ENCODE assay signal across 3 cellular contexts in genomic region chr7:81410471-81411117, GRCh38.
TF ChIP-seq lines count a peak whose summit lies in the region.

No MANE protein-coding gene starts in this region.

TF ChIP-seq in SK-N-SH, 30 proteins besides CTCF, POLR2A, EP300 and RAD21 (continued from another document):
- TF ChIP-seq PBX3 (IDR thresholded peaks at IDR 0.05) (no peak), MEF2A (IDR thresholded peaks at IDR 0.05; ENCODE audit: borderline replicate concordance, low read depth) (no peak), CHD2 (IDR thresholded peaks at IDR 0.05; ENCODE audit: low read length, partially characterized antibody) (no peak), NRF1 (IDR thresholded peaks at IDR 0.05; ENCODE audit: low read depth, low read length) (no peak), ZBTB33 (IDR thresholded peaks at IDR 0.05; ENCODE audit: borderline replicate concordance, low read depth) (no peak), TCF12 (IDR thresholded peaks at IDR 0.05) (no peak), USF2 (IDR thresholded peaks at IDR 0.05; ENCODE audit: borderline replicate concordance, low read depth, low read length) (no peak)

TF ChIP-seq in SK-N-SH treated with all-trans-retinoic acid at 6 μM for 48 hours, 23 proteins besides CTCF, POLR2A, EP300 and RAD21 (continued from another document):
- no peak for TF ChIP-seq POU6F1 (CRISPR knock-in tag; IDR thresholded peaks at IDR 0.05; ENCODE audit: borderline replicate concordance, low read depth)
- no peak for TF ChIP-seq ARNTL (CRISPR knock-in tag; IDR thresholded peaks at IDR 0.05; ENCODE audit: borderline replicate concordance, low read depth)
- no peak for TF ChIP-seq RARB (CRISPR knock-in tag; IDR thresholded peaks at IDR 0.05)
- TF ChIP-seq CSDC2 (CRISPR knock-in tag; IDR thresholded peaks at IDR 0.05) = no peak
- no peak for TF ChIP-seq ZFP3 (CRISPR knock-in tag; IDR thresholded peaks at IDR 0.05)
- TF ChIP-seq PATZ1 (CRISPR knock-in tag; IDR thresholded peaks at IDR 0.05; ENCODE audit: borderline replicate concordance) = no peak
- no peak for TF ChIP-seq ZNF8 (CRISPR knock-in tag; IDR thresholded peaks at IDR 0.05)
- no peak for TF ChIP-seq CREB5 (CRISPR knock-in tag; IDR thresholded peaks at IDR 0.05; ENCODE audit: low read depth)
- TF ChIP-seq CSRNP3 (CRISPR knock-in tag; IDR thresholded peaks at IDR 0.05) = no peak
- no peak for TF ChIP-seq PPARA (CRISPR knock-in tag; IDR thresholded peaks at IDR 0.05; ENCODE audit: borderline replicate concordance)
- no peak for TF ChIP-seq ZNF565 (CRISPR knock-in tag; conservative IDR thresholded peaks at IDR 0.05; ENCODE audit: low read depth)
- no peak for TF ChIP-seq TSHZ2 (CRISPR knock-in tag; IDR thresholded peaks at IDR 0.05)

TF ChIP-seq in endothelial cell of umbilical vein, 7 proteins besides CTCF, POLR2A, EP300 and RAD21 (continued from another document):
- TF ChIP-seq POLR2AphosphoS5 (IDR thresholded peaks at IDR 0.05; ENCODE audit: insufficient read depth, low read depth, low read length) = no peak
- no peak for TF ChIP-seq EZH2 (IDR thresholded peaks at IDR 0.05; ENCODE audit: borderline replicate concordance, low read depth, low read length, severe bottlenecking)
TF ChIP-seq in endothelial cell of umbilical vein: peak in this region for 0.
